ENCODE assay signal across 23 cellular contexts in genomic region chr6:85068221-85068620, GRCh38.
"Had no signal": no experiment of that assay in that cellular context is flagged by ENCODE, and none has a peak within 500 bp of the region (broad histone marks: within the 10 kb centered on the region; RNA-seq: fewer than 3 reads in every experiment).

No MANE protein-coding gene starts in this region.

- H3K27me3 Mint-ChIP-seq: activated B cell treated with CpG ODN at 0.5 μM for 24 hours; activated CD4-positive, alpha-beta T cell treated with anti-CD3 and anti-CD28 coated beads, Interleukin-2, amount 10 ng/mL, durations not matched to agents 24 days and 14 days; activated CD8-positive, alpha-beta memory T cell treated with anti-CD3 and anti-CD28 coated beads, Interleukin-2, amount 10 ng/mL, durations not matched to agents 7 days and 5 days; activated T-cell treated with anti-CD3 and anti-CD28 coated beads, Interleukin-2, amount 50 U/mL, for 24 hours had no signal

- H3K4me1 Mint-ChIP-seq: activated B cell treated with CpG ODN at 0.5 μM for 24 hours; activated CD4-positive, alpha-beta T cell treated with anti-CD3 and anti-CD28 coated beads, Interleukin-2, amount 10 ng/mL, durations not matched to agents 24 days and 14 days; activated CD8-positive, alpha-beta memory T cell treated with anti-CD3 and anti-CD28 coated beads, Interleukin-2, amount 10 ng/mL, durations not matched to agents 7 days and 5 days; T-helper 17 cell had no signal

- H3K9me3 Mint-ChIP-seq: activated naive CD4-positive, alpha-beta T cell treated with anti-CD3 and anti-CD28 coated beads for 36 hours; activated T-helper 1 cell treated with anti-CD3 and anti-CD28 coated beads, Interleukin-12 subunit alpha, Interleukin-12 subunit beta, Interleukin-2, Interleukin-4 antibody, amounts not matched to agents 30 ng/mL and 10 ng/mL and 1 ng/mL, durations not matched to agents 14 hours and 24 hours and 36 hours had no signal

- H3K27ac Mint-ChIP-seq: activated B cell treated with CpG ODN at 0.5 μM for 24 hours; activated CD4-positive, alpha-beta T cell treated with anti-CD3 and anti-CD28 coated beads, Interleukin-2, amount 10 ng/mL, durations not matched to agents 24 days and 14 days; activated CD8-positive, alpha-beta memory T cell treated with anti-CD3 and anti-CD28 coated beads, Interleukin-2, amount 10 ng/mL, durations not matched to agents 7 days and 5 days; activated naive CD4-positive, alpha-beta T cell treated with anti-CD3 and anti-CD28 coated beads for 36 hours; activated naive CD8-positive, alpha-beta T cell; activated T-cell treated with anti-CD3 and anti-CD28 coated beads, Interleukin-2, amount 50 U/mL, for 24 hours; activated T-helper 1 cell treated with anti-CD3 and anti-CD28 coated beads, Interleukin-12 subunit alpha, Interleukin-12 subunit beta, Interleukin-2, Interleukin-4 antibody, amounts not matched to agents 30 ng/mL and 10 ng/mL and 1 ng/mL, durations not matched to agents 14 hours and 24 hours and 36 hours; T-helper 17 cell had no signal

- DNase-seq: activated B cell treated with CpG ODN at 0.5 μM for 24 hours; activated CD4-positive, alpha-beta T cell treated with anti-CD3 and anti-CD28 coated beads for 1 hour; activated CD4-positive, alpha-beta T cell treated with anti-CD3 and anti-CD28 coated beads, Interleukin-2, amount 10 ng/mL, durations not matched to agents 24 days and 14 days; activated CD4-positive, alpha-beta T cell treated with anti-CD3 and anti-CD28 coated beads, Interleukin-2, amount 50 U/mL, for 48 hours; activated CD8-positive, alpha-beta memory T cell treated with anti-CD3 and anti-CD28 coated beads, Interleukin-2, amount 10 ng/mL, durations not matched to agents 7 days and 5 days; activated gamma-delta T cell; activated naive CD4-positive, alpha-beta T cell treated with anti-CD3 and anti-CD28 coated beads for 36 hours; activated T-cell treated with anti-CD3 and anti-CD28 coated beads, Interleukin-2, amount 50 U/mL, for 24 hours; amygdala; central memory CD4-positive, alpha-beta T cell; Karpas-422; NCI-H1048; NCI-H146; NCI-H187 treated with DMSO at 0.1 percent for 48 hours; NCI-H2081 treated with DMSO at 0.1 percent for 48 hours; NCI-H446; NCI-H524; PC-3; SHP77 treated with DMSO at 0.1 percent for 48 hours; T-helper 17 cell; T-helper 9 cell had no signal

- H3K4me3 Mint-ChIP-seq: activated B cell treated with CpG ODN at 0.5 μM for 24 hours; activated CD4-positive, alpha-beta T cell treated with anti-CD3 and anti-CD28 coated beads, Interleukin-2, amount 10 ng/mL, durations not matched to agents 24 days and 14 days; activated CD8-positive, alpha-beta memory T cell treated with anti-CD3 and anti-CD28 coated beads, Interleukin-2, amount 10 ng/mL, durations not matched to agents 7 days and 5 days; activated naive CD4-positive, alpha-beta T cell treated with anti-CD3 and anti-CD28 coated beads for 36 hours; activated naive CD8-positive, alpha-beta T cell; activated T-cell treated with anti-CD3 and anti-CD28 coated beads, Interleukin-2, amount 50 U/mL, for 24 hours; activated T-helper 1 cell treated with anti-CD3 and anti-CD28 coated beads, Interleukin-12 subunit alpha, Interleukin-12 subunit beta, Interleukin-2, Interleukin-4 antibody, amounts not matched to agents 30 ng/mL and 10 ng/mL and 1 ng/mL, durations not matched to agents 14 hours and 24 hours and 36 hours; T-helper 17 cell had no signal

- H3K36me3 Mint-ChIP-seq: activated CD8-positive, alpha-beta memory T cell treated with anti-CD3 and anti-CD28 coated beads, Interleukin-2, amount 10 ng/mL, durations not matched to agents 7 days and 5 days; activated naive CD8-positive, alpha-beta T cell had no signal

- ATAC-seq: activated CD8-positive, alpha-beta memory T cell treated with anti-CD3 and anti-CD28 coated beads, Interleukin-2, amount 10 ng/mL, durations not matched to agents 7 days and 5 days; PC-3; T-helper 17 cell had no signal
